ENCODE assay signal across 9 cellular contexts in the genomic region with DNA sequence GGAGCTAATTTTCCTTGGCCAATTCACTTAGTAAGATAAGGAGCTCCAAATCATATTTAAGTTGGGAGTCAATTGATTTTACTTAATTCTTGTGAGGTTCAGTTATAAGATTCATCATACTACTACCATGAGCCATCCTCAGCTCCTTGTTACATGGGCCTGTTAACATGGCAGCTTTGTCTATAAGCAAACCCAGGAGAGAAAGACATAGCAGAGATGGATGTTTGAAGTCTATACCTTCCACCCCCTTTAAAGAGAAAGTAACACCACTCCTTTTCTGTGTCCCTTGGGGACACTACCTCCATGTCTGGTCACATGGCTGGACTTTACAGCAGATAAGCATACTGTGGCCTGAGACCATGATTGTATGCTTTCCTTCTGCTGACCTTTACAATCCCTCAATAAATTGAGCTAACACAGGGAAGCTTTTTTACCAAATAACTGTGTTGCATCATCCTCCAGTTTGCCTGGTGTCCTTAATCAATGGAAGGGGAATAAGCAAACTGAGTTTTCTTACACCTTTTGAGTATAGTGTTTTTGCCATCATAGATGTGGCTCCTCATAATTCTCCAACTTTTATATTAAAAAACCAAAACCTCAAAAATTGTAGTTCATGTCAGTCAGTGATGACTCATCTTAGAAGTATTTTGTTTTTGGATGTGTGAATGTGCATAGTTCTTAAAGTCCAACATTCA. TPM values are rescaled to one million over a fixed set of nuclear protein-coding genes. Genes with fewer than 3 reads are reported as not detected.
A peak's percentile ranks its signal among the peaks of the same experiment; 100 is the strongest.
DNase-seq lines count a peak whose midpoint lies in the region; ATAC-seq and TF ChIP-seq lines count a peak whose summit lies in the region.
"Had no signal": no experiment of that assay in that cellular context is flagged by ENCODE, and none has a peak within 500 bp of the region (broad histone marks: within the 10 kb centered on the region; RNA-seq: fewer than 3 reads in every experiment).

No MANE protein-coding gene starts in this region.

- no peak overlapping the region for H4K8ac ChIP-seq in neuronal stem cell (ENCODE audit: low read depth, low read length)

- no peak overlapping the region for H3K23ac ChIP-seq in neuronal stem cell (ENCODE audit: low read depth, low read length, poor library complexity)

- H3K18ac ChIP-seq in neuronal stem cell (ENCODE audit: low read length), result no peak overlapping the region

- H3K36me3 ChIP-seq in OCI-LY7 (ENCODE audit: insufficient read depth, low read length) (peaks cover 100% of the 10 kb centered on the region), neutrophil (peaks cover 100% of the 10 kb centered on the region), neuronal stem cell (replicated peaks in 1 of 2; ENCODE audit: control insufficient read depth in 2 of 2, insufficient read depth in 2 of 2, low read length in 2 of 2) (peaks cover 73 to 95% of the 10 kb centered on the region in 2 donors)

- peaks cover 44% of the 10 kb centered on the region for H3K4me1 ChIP-seq in OCI-LY7 (ENCODE audit: insufficient read depth, low read length, poor library complexity, severe bottlenecking)
- peaks cover 56 to 61% of the 10 kb centered on the region in 2 experiments for H3K4me1 ChIP-seq in neutrophil (ENCODE audit: control insufficient read depth in 1 of 2, insufficient read depth in 1 of 2, low read depth in 1 of 2, low read length in 1 of 2)
- peaks cover 0 to under 1% of the 10 kb centered on the region in 2 donors for H3K4me1 ChIP-seq in neuronal stem cell (ENCODE audit: control insufficient read depth in 2 of 2, insufficient read depth in 1 of 2, low read depth in 1 of 2, low read length in 2 of 2)

- H2AK5ac ChIP-seq in neuronal stem cell (ENCODE audit: low read depth, low read length), result no peak overlapping the region

- peaks cover 60% of the 10 kb centered on the region for H3K79me2 ChIP-seq in OCI-LY7 (ENCODE audit: insufficient read depth, low read depth, low read length)

- H3K4me3 ChIP-seq in GM12865 (ENCODE audit: low read depth, low read length) (no peak overlapping the region), OCI-LY7 (ENCODE audit: low read depth, low read length, poor library complexity, severe bottlenecking) (no peak overlapping the region), neutrophil (ENCODE audit: low read depth in 1 of 2, low read length in 1 of 2) (peak overlapping the region; percentile 34 to 52), neuronal stem cell (ENCODE audit: low read length in 2 of 2) (no peak overlapping the region)

- H3K27ac ChIP-seq in OCI-LY7 (ENCODE audit: low read depth, low read length, poor library complexity, severe bottlenecking) (peak overlapping the region; percentile 41), neutrophil (peak overlapping the region; percentile 94), neuronal stem cell (replicated peaks; ENCODE audit: low read length) (no peak overlapping the region)

- CTCF ChIA-PET in OCI-LY7 (lab: Charles Lee; ENCODE audit: unreplicated experiment), result no interaction called here

- no peak overlapping the region for H2BK5ac ChIP-seq in neuronal stem cell (ENCODE audit: low read length)

- no peak overlapping the region for H2BK120ac ChIP-seq in neuronal stem cell (ENCODE audit: low read depth, low read length)

- POLR2A ChIA-PET in OCI-LY7 (lab: Charles Lee), result interaction anchor here (0.6 to 1.1 kb wide), 2 partner anchors 10 to 644 kb away, joined by 3 read pairs; no protein-coding TSS in a partner anchor

- H3K9ac ChIP-seq in neuronal stem cell (ENCODE audit: low read depth, low read length, poor library complexity), result no peak overlapping the region

- no peaks in the 10 kb centered on the region for H3K9me2 ChIP-seq in OCI-LY7 (ENCODE audit: insufficient read depth, low read length)

- H3K4me2 ChIP-seq in OCI-LY7 (ENCODE audit: low read length), result peak overlapping the region; percentile 95; the same call in 1 of the 2 replicates
- H3K4me2 ChIP-seq in neuronal stem cell (ENCODE audit: insufficient read depth, low read length, poor library complexity, severe bottlenecking), result no peak overlapping the region

- no peaks in the 10 kb centered on the region for H3K9me3 ChIP-seq in OCI-LY7 (ENCODE audit: low read length)
- H3K9me3 ChIP-seq in neutrophil, result no peaks in the 10 kb centered on the region
- peaks cover 39 to 58% of the 10 kb centered on the region in 2 donors for H3K9me3 ChIP-seq in neuronal stem cell (replicated peaks in 1 of 2; ENCODE audit: control insufficient read depth in 2 of 2, insufficient read depth in 1 of 2, low read depth in 1 of 2, low read length in 2 of 2)

- intact Hi-C loops in OCI-LY7 (cut with micrococcal nuclease; ENCODE audit: unreplicated experiment), result no loop called here

- H2BK15ac ChIP-seq in neuronal stem cell (ENCODE audit: low read length), result no peak overlapping the region

- H3K79me1 ChIP-seq in neuronal stem cell (ENCODE audit: low read depth, low read length), result peaks cover 2% of the 10 kb centered on the region

- H4K20me1 ChIP-seq in OCI-LY7 (ENCODE audit: insufficient read depth, low read length), result peaks cover 57% of the 10 kb centered on the region

- no peaks in the 10 kb centered on the region for H3K27me3 ChIP-seq in neutrophil
- H3K27me3 ChIP-seq in neuronal stem cell (ENCODE audit: control insufficient read depth in 3 of 3, insufficient read depth in 3 of 3, low read depth in 1 of 3, low read length in 3 of 3), result no peaks in the 10 kb centered on the region

- H2AFZ ChIP-seq in OCI-LY7 (ENCODE audit: low read length) (no peak overlapping the region), neuronal stem cell (ENCODE audit: low read length) (no peak overlapping the region)

- TF ChIP-seq CTCF in GM12865 (IDR thresholded peaks at IDR 0.05; ENCODE audit: insufficient read depth, low read depth, low read length, missing control alignments) (no peak), OCI-LY7 (conservative IDR thresholded peaks at IDR 0.05; ENCODE audit: low read length) (no peak), neutrophil (IDR thresholded peaks at IDR 0.05) (no peak)

- no TSS peak for BruUV-seq in OCI-LY7 (replicated peaks; lab: Mats Ljungman, UMichigan)

- no peak overlapping the region for H4K91ac ChIP-seq in neuronal stem cell (ENCODE audit: low read depth, low read length, poor library complexity)

- H2BK12ac ChIP-seq in neuronal stem cell (ENCODE audit: low read length), result no peak overlapping the region

- no peak overlapping the region for H3K4ac ChIP-seq in neuronal stem cell (ENCODE audit: low read length)

- ATAC-seq in HG03196 (IDR thresholded peaks at IDR 0.05; ENCODE audit: unreplicated experiment), result no peak

- peak; percentile 37 for DNase-seq in GM12865 (ENCODE audit: low read depth)
- DNase-seq in OCI-LY7 (ENCODE audit: low spot score), result no peak
- DNase-seq in dedifferentiated amniotic fluid mesenchymal stem cell (ENCODE audit: extremely low spot score), result peak; percentile 70
- no peak for DNase-seq in neuronal stem cell (ENCODE audit: low spot score)
- DNase-seq in DMS79 treated with DMSO at 0.1 percent for 48 hours (lab: John Stamatoyannopoulos, UW), result no peak
- DNase-seq in retina, result no peak
- DNase-seq: cortex of kidney had no signal

- no peak overlapping the region for H3K14ac ChIP-seq in neuronal stem cell (ENCODE audit: low read length)

RNA-seq across cellular contexts. Expression of a gene that starts 9.8 kb away (rescaled TPM):
- 14.9 and 15.1 TPM in 2 replicates for total RNA-seq in OCI-LY7 (2014; rRNA removed; shearing (Covaris generic))
- 17.1 and 17.6 TPM in 2 replicates for total RNA-seq in OCI-LY7 (2022)
- 2.4 TPM for polyA plus RNA-seq in neuronal stem cell (2013, experiment 1 of 2)
- polyA plus RNA-seq in neuronal stem cell (2013, experiment 2 of 2), result 2.2 TPM

Comparison
In these comparisons a context has a peak if more than half of its experiments do, and no peak if none do; other contexts are left out.
1. DNase-seq: peak in GM12865 (single experiment) and dedifferentiated amniotic fluid mesenchymal stem cell (single experiment); none in OCI-LY7 (single experiment), neuronal stem cell (single experiment), DMS79 treated with DMSO at 0.1 percent for 48 hours (single experiment) and retina (single experiment).
2. H3K4me3 ChIP-seq: peak in neutrophil (2 of 2); none in GM12865 (single experiment), OCI-LY7 (single experiment) and neuronal stem cell (0 of 2).